In the genomic region with DNA sequence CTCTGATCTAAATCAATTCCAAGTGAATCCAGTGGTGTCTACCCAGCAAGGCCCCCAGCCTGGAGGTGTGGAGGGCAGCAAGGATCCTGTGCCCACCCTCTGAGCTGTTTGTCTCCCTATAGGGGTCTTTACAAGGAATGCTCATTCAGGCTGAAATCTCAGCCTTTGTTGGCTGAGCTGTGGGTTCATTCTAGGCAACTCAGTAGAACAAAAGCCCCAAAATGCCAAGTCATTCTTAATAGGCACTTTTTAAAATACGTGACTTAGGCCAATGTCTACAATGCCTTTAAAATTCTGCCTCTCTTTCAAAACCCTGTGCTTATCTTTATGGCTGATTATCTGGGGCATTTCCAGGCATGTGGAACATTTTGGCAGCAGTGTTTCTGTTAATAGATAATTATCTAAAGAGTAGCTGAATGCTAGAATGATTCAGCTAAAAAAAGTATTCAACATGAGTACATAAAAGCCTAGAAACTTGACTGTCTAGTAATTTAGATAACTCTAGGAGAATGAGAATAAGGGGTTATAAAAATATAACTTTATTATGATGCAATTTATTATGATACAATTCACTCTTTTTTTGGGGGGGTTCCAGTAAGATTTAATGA, we compare ENCODE assay signal across 7 cellular contexts. TPM values are rescaled to one million over a fixed set of nuclear protein-coding genes. Genes with fewer than 3 reads are reported as not detected.
DNase-seq lines count a peak whose midpoint lies in the region; ATAC-seq and TF ChIP-seq lines count a peak whose summit lies in the region.
"Had no signal": no experiment of that assay in that cellular context is flagged by ENCODE, and none has a peak within 500 bp of the region (broad histone marks: within the 10 kb centered on the region; RNA-seq: fewer than 3 reads in every experiment).

No MANE protein-coding gene starts in this region.

- 18 to 20% methylated on average over 1 of the region's 1 CpG for WGBS in thyroid gland, 2 donors

- no peak overlapping the region for H3K27ac Mint-ChIP-seq in activated CD8-positive, alpha-beta memory T cell treated with anti-CD3 and anti-CD28 coated beads, Interleukin-2, amount 10 ng/mL, durations not matched to agents 7 days and 5 days
- H3K27ac Mint-ChIP-seq: activated naive CD4-positive, alpha-beta T cell treated with anti-CD3 and anti-CD28 coated beads for 36 hours had no signal

- CTCF ChIA-PET in activated CD8-positive, alpha-beta memory T cell treated with anti-CD3 and anti-CD28 coated beads, Interleukin-2, amount 10 ng/mL, durations not matched to agents 7 days and 5 days (lab: Charles Lee): no interaction called here

- intact Hi-C loops in thyroid gland (cut with DNase I): no loop called here

- no peaks in the 10 kb centered on the region for H3K9me3 ChIP-seq in fibroblast of lung (ENCODE audit: control insufficient read depth, insufficient read depth, low read depth, low read length)
- H3K9me3 ChIP-seq in thyroid gland: no peaks in the 10 kb centered on the region

- H2AFZ ChIP-seq in fibroblast of lung (ENCODE audit: low read length): no peak overlapping the region

- peak; percentile 86 for DNase-seq in NCI-H226
- peak; percentile 34 to 88 for DNase-seq in fibroblast of lung (ENCODE audit: low read depth in 2 of 2)
- DNase-seq in thyroid gland: peak; percentile 72 to 75
- no peak for DNase-seq in activated CD8-positive, alpha-beta memory T cell treated with anti-CD3 and anti-CD28 coated beads, Interleukin-2, amount 10 ng/mL, durations not matched to agents 7 days and 5 days
- DNase-seq in activated T-cell treated with anti-CD3 and anti-CD28 coated beads, Interleukin-2, amount 50 U/mL, for 4 hours: no peak
- DNase-seq: activated naive CD4-positive, alpha-beta T cell treated with anti-CD3 and anti-CD28 coated beads for 36 hours had no signal

- H3K4me2 ChIP-seq in fibroblast of lung (ENCODE audit: extremely low read depth, insufficient read depth, low read length): no peak overlapping the region

- H3K27ac ChIP-seq in fibroblast of lung (ENCODE audit: insufficient read depth, low read length) (no peak overlapping the region), thyroid gland (peak overlapping the region; percentile 91 to 99 (median 96))
- H3K27ac ChIP-seq: HL-60 had no signal

- H3K4me1 Mint-ChIP-seq in activated CD8-positive, alpha-beta memory T cell treated with anti-CD3 and anti-CD28 coated beads, Interleukin-2, amount 10 ng/mL, durations not matched to agents 7 days and 5 days: no peaks in the 10 kb centered on the region
- no peaks in the 10 kb centered on the region for H3K4me1 Mint-ChIP-seq in activated T-cell treated with anti-CD3 and anti-CD28 coated beads, Interleukin-2, amount 50 U/mL, for 4 hours (ENCODE audit: low read depth)

- peaks cover 43% of the 10 kb centered on the region for H3K27me3 Mint-ChIP-seq in activated CD8-positive, alpha-beta memory T cell treated with anti-CD3 and anti-CD28 coated beads, Interleukin-2, amount 10 ng/mL, durations not matched to agents 7 days and 5 days
- peaks cover 6% of the 10 kb centered on the region for H3K27me3 Mint-ChIP-seq in activated T-cell treated with anti-CD3 and anti-CD28 coated beads, Interleukin-2, amount 50 U/mL, for 4 hours (ENCODE audit: low read depth)

- H3K79me2 ChIP-seq in fibroblast of lung (ENCODE audit: control insufficient read depth, insufficient read depth, low read length): no peaks in the 10 kb centered on the region

- TF ChIP-seq CTCF in fibroblast of lung (conservative IDR thresholded peaks at IDR 0.05 in 1 of 2, IDR thresholded peaks at IDR 0.05 in 1 of 2; ENCODE audit: low read depth in 1 of 2, low read length in 2 of 2) (no peak), thyroid gland (IDR thresholded peaks at IDR 0.05) (no peak)

- peak in 1 of 2 donors; percentile 40 for TF ChIP-seq POLR2A in thyroid gland (IDR thresholded peaks at IDR 0.05)

- no peaks in the 10 kb centered on the region for H3K36me3 ChIP-seq in fibroblast of lung (ENCODE audit: control insufficient read depth, insufficient read depth, low read length)
- no peaks in the 10 kb centered on the region for H3K36me3 ChIP-seq in thyroid gland

- no peaks in the 10 kb centered on the region for H3K9me3 Mint-ChIP-seq in activated CD8-positive, alpha-beta memory T cell treated with anti-CD3 and anti-CD28 coated beads, Interleukin-2, amount 10 ng/mL, durations not matched to agents 7 days and 5 days (ENCODE audit: low read depth)
- H3K9me3 Mint-ChIP-seq in activated T-cell treated with anti-CD3 and anti-CD28 coated beads, Interleukin-2, amount 50 U/mL, for 4 hours: no peaks in the 10 kb centered on the region
- H3K9me3 Mint-ChIP-seq: activated naive CD4-positive, alpha-beta T cell treated with anti-CD3 and anti-CD28 coated beads for 36 hours had no signal

- H3K4me1 ChIP-seq in fibroblast of lung (ENCODE audit: control insufficient read depth, extremely low read depth, insufficient read depth, low read length) (no peaks in the 10 kb centered on the region), thyroid gland (peaks cover 16 to 21% of the 10 kb centered on the region in 2 donors)

- H3K4me3 ChIP-seq in fibroblast of lung (replicated peaks in 1 of 4; ENCODE audit: control extremely low read depth in 1 of 4, insufficient read depth in 1 of 4, low read depth in 3 of 4, low read length in 4 of 4): no peak overlapping the region
- H3K4me3 ChIP-seq in thyroid gland (replicated peaks in 1 of 3): no peak overlapping the region

- no peak overlapping the region for H3K9ac ChIP-seq in fibroblast of lung (ENCODE audit: insufficient read depth, low read length)

- H3K36me3 Mint-ChIP-seq in activated CD8-positive, alpha-beta memory T cell treated with anti-CD3 and anti-CD28 coated beads, Interleukin-2, amount 10 ng/mL, durations not matched to agents 7 days and 5 days: no peaks in the 10 kb centered on the region
- no peaks in the 10 kb centered on the region for H3K36me3 Mint-ChIP-seq in activated T-cell treated with anti-CD3 and anti-CD28 coated beads, Interleukin-2, amount 50 U/mL, for 4 hours (ENCODE audit: insufficient read depth)

- no peaks in the 10 kb centered on the region for H4K20me1 ChIP-seq in fibroblast of lung (ENCODE audit: control insufficient read depth, extremely low read depth, insufficient read depth, low read length)

- H3K27me3 ChIP-seq in fibroblast of lung (ENCODE audit: control insufficient read depth, insufficient read depth, low read length) (no peaks in the 10 kb centered on the region), thyroid gland (no peaks in the 10 kb centered on the region)

- no peak overlapping the region for H3K4me3 Mint-ChIP-seq in activated CD8-positive, alpha-beta memory T cell treated with anti-CD3 and anti-CD28 coated beads, Interleukin-2, amount 10 ng/mL, durations not matched to agents 7 days and 5 days
- no peak overlapping the region for H3K4me3 Mint-ChIP-seq in activated T-cell treated with anti-CD3 and anti-CD28 coated beads, Interleukin-2, amount 50 U/mL, for 4 hours
- H3K4me3 Mint-ChIP-seq: activated naive CD4-positive, alpha-beta T cell treated with anti-CD3 and anti-CD28 coated beads for 36 hours had no signal

- ATAC-seq in activated CD8-positive, alpha-beta memory T cell treated with anti-CD3 and anti-CD28 coated beads, Interleukin-2, amount 10 ng/mL, durations not matched to agents 7 days and 5 days: no peak
- no peak for ATAC-seq in activated T-cell treated with anti-CD3 and anti-CD28 coated beads, Interleukin-2, amount 50 U/mL, for 4 hours

RNA-seq across cellular contexts. Expression of a gene that starts 7.4 kb away (rescaled TPM):
- total RNA-seq in fibroblast of lung (not detected in 2 replicates), thyroid gland (1 to 10 TPM in 3 of 4 donors, under 1 TPM in 1; 0.81 to 6.2 (median 3.5) TPM)
- polyA plus RNA-seq in fibroblast of lung: not detected in 2 replicates
- polyA plus RNA-seq in fibroblast of lung (2012): not detected in 2 replicates
- not detected in 2 replicates for polyA minus RNA-seq in fibroblast of lung (ENCODE audit: low replicate concordance)
- total RNA-seq in activated CD8-positive, alpha-beta memory T cell treated with anti-CD3 and anti-CD28 coated beads, Interleukin-2, amount 10 ng/mL, durations not matched to agents 7 days and 5 days: not detected
- under 1 TPM in 1 of 3 donors, not detected in 2; 0.24 TPM for total RNA-seq in activated T-cell treated with anti-CD3 and anti-CD28 coated beads, Interleukin-2, amount 50 U/mL, for 4 hours
- total RNA-seq: activated naive CD4-positive, alpha-beta T cell treated with anti-CD3 and anti-CD28 coated beads for 36 hours had no signal

RNA-seq across cellular contexts. Expression of a gene that starts 12.6 kb away (rescaled TPM):
- total RNA-seq in fibroblast of lung (not detected in 2 replicates), thyroid gland (1 to 10 TPM in 2 of 4 donors, under 1 TPM in 2; 0.89 to 2.9 (median 1.3) TPM)
- not detected in 2 replicates for polyA plus RNA-seq in fibroblast of lung
- polyA plus RNA-seq in fibroblast of lung (2012): not detected in 2 replicates
- not detected in 2 replicates for polyA minus RNA-seq in fibroblast of lung (ENCODE audit: low replicate concordance)
- total RNA-seq in activated CD8-positive, alpha-beta memory T cell treated with anti-CD3 and anti-CD28 coated beads, Interleukin-2, amount 10 ng/mL, durations not matched to agents 7 days and 5 days: not detected
- not detected for total RNA-seq in activated T-cell treated with anti-CD3 and anti-CD28 coated beads, Interleukin-2, amount 50 U/mL, for 4 hours
- total RNA-seq: activated naive CD4-positive, alpha-beta T cell treated with anti-CD3 and anti-CD28 coated beads for 36 hours had no signal

RNA-seq across cellular contexts. Expression of a gene that starts 18.4 kb away (rescaled TPM):
- not detected in 2 replicates for total RNA-seq in fibroblast of lung
- not detected in 2 replicates for polyA plus RNA-seq in fibroblast of lung
- not detected in 2 replicates for polyA plus RNA-seq in fibroblast of lung (2012)
- polyA minus RNA-seq in fibroblast of lung (ENCODE audit: low replicate concordance): not detected in 2 replicates
- total RNA-seq in thyroid gland: 1 to 10 TPM in 1 of 4 donors, under 1 TPM in 3; 0.13 to 3.8 (median 0.45) TPM
- total RNA-seq in activated CD8-positive, alpha-beta memory T cell treated with anti-CD3 and anti-CD28 coated beads, Interleukin-2, amount 10 ng/mL, durations not matched to agents 7 days and 5 days: not detected
- not detected for total RNA-seq in activated T-cell treated with anti-CD3 and anti-CD28 coated beads, Interleukin-2, amount 50 U/mL, for 4 hours
- total RNA-seq: activated naive CD4-positive, alpha-beta T cell treated with anti-CD3 and anti-CD28 coated beads for 36 hours had no signal

RNA-seq across cellular contexts. Expression of a gene that starts 18.4 kb away (rescaled TPM):
- total RNA-seq in fibroblast of lung (not detected in 2 replicates), thyroid gland (not detected)
- not detected in 2 replicates for polyA plus RNA-seq in fibroblast of lung
- polyA plus RNA-seq in fibroblast of lung (2012): not detected in 2 replicates
- polyA minus RNA-seq in fibroblast of lung (ENCODE audit: low replicate concordance): not detected in 2 replicates
- total RNA-seq in activated CD8-positive, alpha-beta memory T cell treated with anti-CD3 and anti-CD28 coated beads, Interleukin-2, amount 10 ng/mL, durations not matched to agents 7 days and 5 days: not detected
- under 1 TPM in 1 of 3 donors, not detected in 2; 0.10 TPM for total RNA-seq in activated T-cell treated with anti-CD3 and anti-CD28 coated beads, Interleukin-2, amount 50 U/mL, for 4 hours
- total RNA-seq: activated naive CD4-positive, alpha-beta T cell treated with anti-CD3 and anti-CD28 coated beads for 36 hours had no signal

RNA-seq across cellular contexts. Expression of a gene that starts 28.4 kb away (rescaled TPM):
- total RNA-seq in fibroblast of lung (not detected in 2 replicates), thyroid gland (not detected)
- polyA plus RNA-seq in fibroblast of lung: not detected in 2 replicates
- polyA plus RNA-seq in fibroblast of lung (2012): not detected in 2 replicates
- not detected in 2 replicates for polyA minus RNA-seq in fibroblast of lung (ENCODE audit: low replicate concordance)
- total RNA-seq in activated CD8-positive, alpha-beta memory T cell treated with anti-CD3 and anti-CD28 coated beads, Interleukin-2, amount 10 ng/mL, durations not matched to agents 7 days and 5 days: not detected
- not detected for total RNA-seq in activated T-cell treated with anti-CD3 and anti-CD28 coated beads, Interleukin-2, amount 50 U/mL, for 4 hours
- total RNA-seq: activated naive CD4-positive, alpha-beta T cell treated with anti-CD3 and anti-CD28 coated beads for 36 hours had no signal

Comparison
In these comparisons a context has a peak if more than half of its experiments do, and no peak if none do; other contexts are left out.
1. DNase-seq: peak in NCI-H226 (single experiment), fibroblast of lung (2 of 2) and thyroid gland (2 of 2); none in activated CD8-positive, alpha-beta memory T cell treated with anti-CD3 and anti-CD28 coated beads, Interleukin-2, amount 10 ng/mL, durations not matched to agents 7 days and 5 days (single experiment) and activated T-cell treated with anti-CD3 and anti-CD28 coated beads, Interleukin-2, amount 50 U/mL, for 4 hours (single experiment).